Comparison of ENCODE assay signal across 1 cellular context in genomic region chr17:81514485-81514734, GRCh38.
TF ChIP-seq lines count a peak whose summit lies in the region.

No MANE protein-coding gene starts in this region.

TF ChIP-seq in GM12878, 131 proteins besides CTCF, POLR2A, EP300 and RAD21:
- no peak for TF ChIP-seq BCL11A (IDR thresholded peaks at IDR 0.05; ENCODE audit: low read depth, low read length)
- TF ChIP-seq MYC (IDR thresholded peaks at IDR 0.05; ENCODE audit: insufficient read depth, insufficient read length, insufficient replicate concordance, low read length, severe bottlenecking): peak; percentile 5
- TF ChIP-seq EGR1 (IDR thresholded peaks at IDR 0.05; ENCODE audit: borderline replicate concordance in 1 of 2, low read depth in 2 of 2, low read length in 2 of 2): peak in 1 of 2 experiments; percentile 68; a peak in 1 of 3 replicates
- TF ChIP-seq BRCA1 (IDR thresholded peaks at IDR 0.05; ENCODE audit: low read depth, low read length): no peak
